In the genomic region with DNA sequence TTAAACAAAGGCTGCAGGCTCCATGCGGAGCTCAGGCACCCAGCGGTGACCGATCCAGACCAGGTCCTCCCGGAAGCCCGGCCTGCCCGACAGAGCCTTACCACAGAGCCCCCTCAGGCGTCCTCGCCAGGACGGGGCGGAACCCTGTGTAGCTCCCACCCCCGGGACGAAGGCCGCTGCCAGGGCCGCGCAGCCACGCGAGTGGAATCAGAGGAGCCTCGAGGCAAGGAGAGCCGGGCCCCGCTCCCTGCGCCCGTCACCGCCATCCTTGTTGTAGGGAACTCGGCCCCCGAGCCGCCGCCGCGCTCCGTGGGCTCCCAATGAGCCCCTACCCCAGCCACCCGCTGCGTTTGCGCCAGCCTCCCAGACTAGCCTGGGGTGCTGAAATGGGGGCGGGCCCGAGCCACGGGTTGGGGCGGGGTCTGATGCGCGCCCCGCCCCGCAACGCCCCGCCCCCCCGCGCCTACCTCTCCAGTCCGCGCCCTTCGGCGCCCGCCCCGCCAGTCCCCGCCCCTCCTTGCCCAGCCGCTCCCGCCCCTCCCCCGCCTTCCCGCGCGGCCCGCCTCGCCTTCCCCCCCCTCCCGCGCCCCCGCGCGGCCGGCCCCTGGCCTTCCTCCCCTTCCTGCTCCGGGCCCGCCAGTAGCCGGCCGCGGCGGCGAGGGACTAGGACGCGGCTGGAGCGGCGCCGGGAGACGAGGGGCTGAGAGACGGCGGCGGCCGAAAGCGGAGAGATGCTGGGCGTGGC, we compare ENCODE assay signal across 8 cellular contexts. TPM values are rescaled to one million over a fixed set of nuclear protein-coding genes. Genes with fewer than 3 reads are reported as not detected.
DNase-seq lines count a peak whose midpoint lies in the region; ATAC-seq and TF ChIP-seq lines count a peak whose summit lies in the region.

TSS of gene LIMS1 (plus strand) at position 639 of the 745 bp plus-strand sequence. CDS start at position 732, 93 bp downstream.

- no peaks in the 10 kb centered on the region for H3K36me3 Mint-ChIP-seq in progenitor cell of endocrine pancreas (ENCODE audit: insufficient read depth)

- intact Hi-C loops in adrenal gland (cut with DNase I): loop anchor here (10.0 kb wide), 1 partner anchor 51 kb away; no protein-coding TSS in a partner anchor
- intact Hi-C loops in heart right ventricle (cut with DNase I): loop anchor here in 5 of 10 donors (2.0 to 10.0 kb wide), 5 partner anchors 43 to 101 kb away; no protein-coding TSS in a partner anchor
- intact Hi-C loops in upper lobe of right lung (cut with DNase I): no loop called here

- H3K27me3 Mint-ChIP-seq in progenitor cell of endocrine pancreas: no peaks in the 10 kb centered on the region

- H3K4me1 ChIP-seq in adrenal gland (replicated peaks in 1 of 2) (peaks cover 8 to 31% of the 10 kb centered on the region in 2 donors), heart right ventricle (peaks cover 4 to 31% (median 26%) of the 10 kb centered on the region in 9 donors), upper lobe of right lung (peaks cover 10% of the 10 kb centered on the region)

- no peaks in the 10 kb centered on the region for H3K9me3 Mint-ChIP-seq in progenitor cell of endocrine pancreas (ENCODE audit: low read depth)

- H3K36me3 ChIP-seq in adrenal gland (replicated peaks in 1 of 2): no peaks in the 10 kb centered on the region
- no peaks in the 10 kb centered on the region for H3K36me3 ChIP-seq in heart right ventricle
- H3K36me3 ChIP-seq in upper lobe of right lung: no peaks in the 10 kb centered on the region

- H3K4me3 Mint-ChIP-seq in progenitor cell of endocrine pancreas (ENCODE audit: low read depth): peak within 1 kb of the TSS; percentile 94

- H3K9me3 ChIP-seq in adrenal gland (replicated peaks in 1 of 3) (no peaks in the 10 kb centered on the region), heart right ventricle (no peaks in the 10 kb centered on the region), upper lobe of right lung (no peaks in the 10 kb centered on the region)

- peaks cover 41% of the 10 kb centered on the region for H3K4me1 Mint-ChIP-seq in progenitor cell of endocrine pancreas (ENCODE audit: low read depth)

- TF ChIP-seq CTCF in GM12875 (IDR thresholded peaks at IDR 0.05; ENCODE audit: borderline replicate concordance, insufficient read depth, low read depth, low read length): peak; percentile 7; the same call in 1 of the 2 replicates
- TF ChIP-seq CTCF in adrenal gland (IDR thresholded peaks at IDR 0.05): no peak
- TF ChIP-seq CTCF in heart right ventricle (IDR thresholded peaks at IDR 0.05): peak in 1 of 9 donors; percentile 28
- TF ChIP-seq CTCF in progenitor cell of endocrine pancreas (IDR thresholded peaks at IDR 0.05; ENCODE audit: unreplicated experiment): no peak
- no peak for TF ChIP-seq CTCF in upper lobe of right lung (IDR thresholded peaks at IDR 0.05)

- TF ChIP-seq POLR2A in adrenal gland (IDR thresholded peaks at IDR 0.05): peak; percentile 75 to 90

- 0 to 2% (median 1%) methylated on average over 30 to 84 of the region's 85 CpGs for WGBS in adrenal gland, 4 donors
- WGBS in heart right ventricle, 2 donors: 0 to 1% methylated on average over 37 to 81 of the region's 85 CpGs

- H3K27ac ChIP-seq in adrenal gland (peak within 1 kb of the TSS; percentile 90 to 99 (median 95)), heart right ventricle (peak within 1 kb of the TSS; percentile 73 to 96 (median 89)), upper lobe of right lung (peak within 1 kb of the TSS; percentile 94)

- DNase-seq in NCI-H1105 (lab: John Stamatoyannopoulos, UW) (peak; percentile 69), T-helper 1 cell (peak; percentile 82 to 89 (median 85)), adrenal gland (peak; percentile 93 to 95 (median 94)), heart right ventricle (peak; percentile 93 to 95), progenitor cell of endocrine pancreas (ENCODE audit: low spot score, unreplicated experiment) (peak; percentile 82), upper lobe of right lung (peak; percentile 97)

- H3K27me3 ChIP-seq in adrenal gland: no peaks in the 10 kb centered on the region
- H3K27me3 ChIP-seq in heart right ventricle: no peaks in the 10 kb centered on the region
- H3K27me3 ChIP-seq in upper lobe of right lung: no peaks in the 10 kb centered on the region

- peak within 1 kb of the TSS; percentile 98 for H3K27ac Mint-ChIP-seq in progenitor cell of endocrine pancreas

- H3K4me3 ChIP-seq in GM12875 (ENCODE audit: low read depth, low read length) (peak within 1 kb of the TSS; percentile 69), adrenal gland (peak within 1 kb of the TSS; percentile 50 to 81 (median 58)), heart right ventricle (peak within 1 kb of the TSS; percentile 62 to 87 (median 76)), upper lobe of right lung (peak within 1 kb of the TSS; percentile 79)

- ATAC-seq in HG02623 (IDR thresholded peaks at IDR 0.05; ENCODE audit: unreplicated experiment) (peak; percentile 83), heart right ventricle (peak; percentile 96 to 99 (median 97)), upper lobe of right lung (peak; percentile 97)

RNA-seq across cellular contexts. Expression of gene LIMS1, which starts in this region (rescaled TPM):
- total RNA-seq in adrenal gland: 100 to 1,000 TPM; 108 to 182 (median 132) TPM
- 10 to 100 TPM; 33.5 to 58.3 (median 48.4) TPM for polyA plus RNA-seq in adrenal gland
- total RNA-seq in heart right ventricle: 100 to 1,000 TPM in 3 of 10 donors, 10 to 100 TPM in 7; 69.7 to 122 (median 78.9) TPM
- 10 to 100 TPM; 18.8 to 24.4 TPM for polyA plus RNA-seq in heart right ventricle
- total RNA-seq in progenitor cell of endocrine pancreas: 35.6 and 37.7 TPM in 2 replicates
- total RNA-seq in upper lobe of right lung: 97.6 TPM

Comparison
In these comparisons a context has a peak if more than half of its experiments do, and no peak if none do; other contexts are left out.
1. Peak in every context shown above with its lines: DNase-seq, ATAC-seq, H3K4me3 ChIP-seq and H3K27ac ChIP-seq.